13 cellular contexts compared by ENCODE assay signal in genomic region chr2:96859681-96860064, GRCh38. TPM values are rescaled to one million over a fixed set of nuclear protein-coding genes. Genes with fewer than 3 reads are reported as not detected.
DNase-seq lines count a peak whose midpoint lies in the region; ATAC-seq and TF ChIP-seq lines count a peak whose summit lies in the region.
"Had no signal": no experiment of that assay in that cellular context is flagged by ENCODE, and none has a peak within 500 bp of the region (broad histone marks: within the 10 kb centered on the region; RNA-seq: fewer than 3 reads in every experiment).

No MANE protein-coding gene starts in this region.

- no peaks in the 10 kb centered on the region for H3K9me3 ChIP-seq in naive thymus-derived CD4-positive, alpha-beta T cell (ENCODE audit: control insufficient read depth in 2 of 3, low read length in 3 of 3)
- H3K9me3 ChIP-seq in thoracic aorta = no peaks in the 10 kb centered on the region

- intact Hi-C loops in naive thymus-derived CD4-positive, alpha-beta T cell (cut with micrococcal nuclease) = loop anchor here in 1 of 2 donors (5.0 kb wide), 2 partner anchors 97 to 322 kb away; partner anchors contain the start of genes ARID5A and CNNM4

- no peaks in the 10 kb centered on the region for H3K27me3 ChIP-seq in naive thymus-derived CD4-positive, alpha-beta T cell (ENCODE audit: control insufficient read depth in 2 of 2, insufficient read depth in 2 of 2, low read length in 2 of 2)
- no peaks in the 10 kb centered on the region for H3K27me3 ChIP-seq in thoracic aorta (replicated peaks; ENCODE audit: insufficient read depth)

- H3K4me1 ChIP-seq in naive thymus-derived CD4-positive, alpha-beta T cell (ENCODE audit: control insufficient read depth in 2 of 2, insufficient read depth in 2 of 2, low read length in 2 of 2) = peaks cover 14 to 16% of the 10 kb centered on the region in 2 donors
- H3K4me1 ChIP-seq in thoracic aorta (ENCODE audit: control insufficient read depth in 1 of 2, low read depth in 2 of 2) = peaks cover 16 to 30% of the 10 kb centered on the region in 2 donors

- no peaks in the 10 kb centered on the region for H3K9me3 Mint-ChIP-seq in activated naive CD4-positive, alpha-beta T cell treated with anti-CD3 and anti-CD28 coated beads, Interleukin-2, amount 10 ng/mL, durations not matched to agents 7 days and 5 days
- H3K9me3 Mint-ChIP-seq in naive thymus-derived CD4-positive, alpha-beta T cell = peaks cover 0 to 2% (median 0%) of the 10 kb centered on the region in 11 donors

- no peak for TF ChIP-seq CTCF in thoracic aorta (IDR thresholded peaks at IDR 0.05)

- peaks cover 29% of the 10 kb centered on the region for H3K36me3 Mint-ChIP-seq in activated naive CD4-positive, alpha-beta T cell treated with anti-CD3 and anti-CD28 coated beads, Interleukin-2, amount 10 ng/mL, durations not matched to agents 7 days and 5 days
- peaks cover 4 to 18% (median 13%) of the 10 kb centered on the region in 5 donors for H3K36me3 Mint-ChIP-seq in naive thymus-derived CD4-positive, alpha-beta T cell

- no peak for DNase-seq in activated naive CD4-positive, alpha-beta T cell treated with anti-CD3 and anti-CD28 coated beads, Interleukin-2, amount 10 ng/mL, durations not matched to agents 7 days and 5 days
- no peak for DNase-seq in activated naive CD4-positive, alpha-beta T cell treated with anti-CD3 and anti-CD28 coated beads, Interleukin-2, amount 50 U/mL, for 16 hours
- no peak for DNase-seq in naive thymus-derived CD4-positive, alpha-beta T cell
- DNase-seq in thoracic aorta (ENCODE audit: low spot score) (no peak), D341Med (ENCODE audit: low spot score) (no peak), NCI-H510A (lab: John Stamatoyannopoulos, UW) (no peak)
- DNase-seq: ACHN, DMS79, kidney glomerular epithelial cell, NCI-H1092 treated with DMSO at 0.1 percent for 48 hours had no signal

- ATAC-seq in naive thymus-derived CD4-positive, alpha-beta T cell = no peak
- ATAC-seq in thoracic aorta (ENCODE audit: insufficient number of reproducible peaks, low FRiP score, low read depth) (no peak), HG03354 (IDR thresholded peaks at IDR 0.05; ENCODE audit: poor library complexity, severe bottlenecking, unreplicated experiment) (no peak)

- peak overlapping the region; percentile 38 for H3K27ac Mint-ChIP-seq in activated naive CD4-positive, alpha-beta T cell treated with anti-CD3 and anti-CD28 coated beads, Interleukin-2, amount 10 ng/mL, durations not matched to agents 7 days and 5 days
- H3K27ac Mint-ChIP-seq in naive thymus-derived CD4-positive, alpha-beta T cell = peak overlapping the region; percentile 62 to 89 (median 84)

- CTCF ChIA-PET in activated naive CD4-positive, alpha-beta T cell treated with anti-CD3 and anti-CD28 coated beads, Interleukin-2, amount 10 ng/mL, durations not matched to agents 7 days and 5 days (lab: Charles Lee) = interaction anchor here (4.7 kb wide), 1 partner anchor 94 kb away, joined by 158 read pairs; no protein-coding TSS in a partner anchor
- CTCF ChIA-PET in naive thymus-derived CD4-positive, alpha-beta T cell (lab: Charles Lee) = interaction anchor here (1.5 kb wide), 1 partner anchor 103 kb away, joined by 3 read pairs; no protein-coding TSS in a partner anchor

- peaks cover 0 to 44% (median 0%) of the 10 kb centered on the region in 3 experiments for H3K36me3 ChIP-seq in naive thymus-derived CD4-positive, alpha-beta T cell (ENCODE audit: control insufficient read depth in 2 of 3, insufficient read depth in 3 of 3, low read length in 3 of 3)
- peaks cover 39% of the 10 kb centered on the region for H3K36me3 ChIP-seq in thoracic aorta

- peak overlapping the region; percentile 23 for H3K4me3 Mint-ChIP-seq in activated naive CD4-positive, alpha-beta T cell treated with anti-CD3 and anti-CD28 coated beads, Interleukin-2, amount 10 ng/mL, durations not matched to agents 7 days and 5 days
- H3K4me3 Mint-ChIP-seq in naive thymus-derived CD4-positive, alpha-beta T cell = peak overlapping the region in 8 of 10 donors; percentile 23 to 91 (median 86)

- peaks cover 51% of the 10 kb centered on the region for H3K4me1 Mint-ChIP-seq in activated naive CD4-positive, alpha-beta T cell treated with anti-CD3 and anti-CD28 coated beads, Interleukin-2, amount 10 ng/mL, durations not matched to agents 7 days and 5 days
- H3K4me1 Mint-ChIP-seq in naive thymus-derived CD4-positive, alpha-beta T cell = peaks cover 21 to 49% (median 42%) of the 10 kb centered on the region in 7 donors

- POLR2A ChIA-PET in naive thymus-derived CD4-positive, alpha-beta T cell (lab: Charles Lee) = interaction anchor here (0.6 to 15.0 kb wide), 7 partner anchors 9 to 253 kb away, joined by 3 to 288 read pairs (median 17); partner anchors contain the start of genes ANKRD36 and SEMA4C

- no peaks in the 10 kb centered on the region for H3K27me3 Mint-ChIP-seq in activated naive CD4-positive, alpha-beta T cell treated with anti-CD3 and anti-CD28 coated beads, Interleukin-2, amount 10 ng/mL, durations not matched to agents 7 days and 5 days
- no peaks in the 10 kb centered on the region for H3K27me3 Mint-ChIP-seq in naive thymus-derived CD4-positive, alpha-beta T cell

- no peak overlapping the region for H3K4me3 ChIP-seq in naive thymus-derived CD4-positive, alpha-beta T cell (ENCODE audit: low read length)
- H3K4me3 ChIP-seq in thoracic aorta = no peak overlapping the region

- H3K27ac ChIP-seq in cingulate gyrus (ENCODE audit: low read depth, low read length) (peak overlapping the region; percentile 69), thoracic aorta (peak overlapping the region; percentile 75 to 86)
- no peak overlapping the region for H3K27ac ChIP-seq in naive thymus-derived CD4-positive, alpha-beta T cell (ENCODE audit: low read depth, low read length)
- H3K27ac ChIP-seq: parathyroid adenoma had no signal

RNA-seq across cellular contexts. Expression of gene ANKRD39, which starts 1.9 kb away (rescaled TPM):
- total RNA-seq in naive thymus-derived CD4-positive, alpha-beta T cell = 10 to 100 TPM; 12.0 to 38.4 (median 16.4) TPM
- 10 to 100 TPM; 15.6 to 19.9 TPM for polyA plus RNA-seq in naive thymus-derived CD4-positive, alpha-beta T cell
- 10 to 100 TPM in 1 of 2 donors, 1 to 10 TPM in 1; 8.4 to 18.0 TPM for total RNA-seq in thoracic aorta

RNA-seq across cellular contexts. Expression of gene SEMA4C, which starts 10.2 kb away (rescaled TPM):
- total RNA-seq in naive thymus-derived CD4-positive, alpha-beta T cell = 10 to 100 TPM; 33.5 to 74.7 (median 44.1) TPM
- 1 to 10 TPM; 3.1 to 5.1 TPM for polyA plus RNA-seq in naive thymus-derived CD4-positive, alpha-beta T cell
- total RNA-seq in thoracic aorta = 10 to 100 TPM; 44.1 to 66.3 TPM

RNA-seq across cellular contexts. Expression of gene ANKRD23, which starts 15.9 kb away (rescaled TPM):
- 10 to 100 TPM in 4 of 5 experiments, 1 to 10 TPM in 1; 9.4 to 19.8 (median 17.8) TPM for total RNA-seq in naive thymus-derived CD4-positive, alpha-beta T cell
- under 1 TPM; 0.64 to 0.87 TPM for polyA plus RNA-seq in naive thymus-derived CD4-positive, alpha-beta T cell
- total RNA-seq in thoracic aorta = 1 to 10 TPM; 6.0 to 8.4 TPM

RNA-seq across cellular contexts. Expression of gene CNNM3, which starts 43.6 kb away (rescaled TPM):
- 10 to 100 TPM; 32.1 to 51.5 (median 44.6) TPM for total RNA-seq in naive thymus-derived CD4-positive, alpha-beta T cell
- polyA plus RNA-seq in naive thymus-derived CD4-positive, alpha-beta T cell = 1 to 10 TPM; 4.0 to 5.8 TPM
- total RNA-seq in thoracic aorta = 10 to 100 TPM; 11.5 to 14.3 TPM
